ENCODE assay signal across 30 cellular contexts in the genomic region with DNA sequence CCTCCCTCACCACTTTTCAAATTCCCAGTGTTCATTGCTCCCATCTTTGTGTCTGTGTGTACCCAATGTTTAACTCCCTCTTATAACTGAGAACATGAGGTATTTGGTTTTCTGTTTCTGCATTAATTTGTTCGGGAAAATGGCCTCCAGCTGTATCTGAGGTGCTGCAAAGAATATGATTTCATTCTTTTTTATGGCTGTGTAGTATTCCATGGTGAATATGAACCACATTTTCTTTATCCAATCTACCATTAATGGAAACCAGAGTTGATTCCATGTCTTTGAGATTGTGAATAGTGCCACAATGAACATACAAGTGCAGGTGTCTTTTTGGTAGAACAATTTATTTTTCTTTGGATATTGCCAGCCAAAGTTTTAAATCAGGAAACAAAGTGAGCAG.
"Had no signal": no experiment of that assay in that cellular context is flagged by ENCODE, and none has a peak within 500 bp of the region (broad histone marks: within the 10 kb centered on the region; RNA-seq: fewer than 3 reads in every experiment).

No MANE protein-coding gene starts in this region.

- H2AFZ ChIP-seq: parathyroid adenoma had no signal

- H3K4me3 Mint-ChIP-seq: naive B cell; naive thymus-derived CD8-positive, alpha-beta T cell; natural killer cell treated with Interleukin-12 subunit alpha and Interleukin-12 subunit beta and Interleukin-15 and Interleukin-18, amount 100 ng/mL, for 72 hours; nephron progenitor cell; neural crest cell; stimulated activated effector memory CD8-positive, alpha-beta T cell treated with anti-CD3 and anti-CD28 coated beads, Interleukin-12 subunit alpha, Interleukin-12 subunit beta, amount 100 ng/mL, for 72 hours; stimulated activated naive B cell treated with anti-CD40 and anti-IgM and Interleukin-4, amounts not matched to agents 10 μg/mL and 1 μg/mL and 100 μg/mL, for 72 hours; stimulated activated naive CD8-positive, alpha-beta T cell treated with anti-CD3 and anti-CD28 coated beads, Interleukin-15, amount 100 ng/mL, for 72 hours had no signal

- H3K36me3 Mint-ChIP-seq: natural killer cell treated with Interleukin-12 subunit alpha and Interleukin-12 subunit beta and Interleukin-15 and Interleukin-18, amount 100 ng/mL, for 72 hours; stimulated activated effector memory CD8-positive, alpha-beta T cell treated with anti-CD3 and anti-CD28 coated beads, Interleukin-12 subunit alpha, Interleukin-12 subunit beta, amount 100 ng/mL, for 72 hours had no signal

- H3K79me2 ChIP-seq: parathyroid adenoma had no signal

- H3K27me3 Mint-ChIP-seq: naive B cell; progenitor cell of endocrine pancreas; stimulated activated naive B cell treated with anti-CD40 and anti-IgM and Interleukin-4, amounts not matched to agents 10 μg/mL and 1 μg/mL and 100 μg/mL, for 72 hours had no signal

- H3K36me3 ChIP-seq: ovary, right lobe of liver, sigmoid colon, suprapubic skin, tibial nerve, upper lobe of right lung, uterus had no signal

- H3K9ac ChIP-seq: parathyroid adenoma had no signal

- ATAC-seq: naive thymus-derived CD8-positive, alpha-beta T cell; natural killer cell treated with Interleukin-12 subunit alpha and Interleukin-12 subunit beta and Interleukin-15 and Interleukin-18, amount 100 ng/mL, for 72 hours; psoas muscle; right cardiac atrium; right lobe of liver; stimulated activated naive B cell treated with anti-CD40 and anti-IgM and Interleukin-4, amounts not matched to agents 10 μg/mL and 1 μg/mL and 100 μg/mL, for 72 hours; stimulated activated naive CD8-positive, alpha-beta T cell treated with anti-CD3 and anti-CD28 coated beads, Interleukin-15, amount 100 ng/mL, for 72 hours; upper lobe of right lung had no signal

- H3K4me1 ChIP-seq: parathyroid adenoma, psoas muscle, right lobe of liver, sigmoid colon, suprapubic skin, testis, tibial nerve, upper lobe of right lung, uterus had no signal

- H3K9me3 Mint-ChIP-seq: stimulated activated effector memory CD8-positive, alpha-beta T cell treated with anti-CD3 and anti-CD28 coated beads, Interleukin-12 subunit alpha, Interleukin-12 subunit beta, amount 100 ng/mL, for 72 hours; stimulated activated naive CD8-positive, alpha-beta T cell treated with anti-CD3 and anti-CD28 coated beads, Interleukin-15, amount 100 ng/mL, for 72 hours had no signal

- H3K4me1 Mint-ChIP-seq: naive thymus-derived CD8-positive, alpha-beta T cell; stimulated activated effector memory CD8-positive, alpha-beta T cell treated with anti-CD3 and anti-CD28 coated beads, Interleukin-12 subunit alpha, Interleukin-12 subunit beta, amount 100 ng/mL, for 72 hours; stimulated activated naive CD8-positive, alpha-beta T cell treated with anti-CD3 and anti-CD28 coated beads, Interleukin-15, amount 100 ng/mL, for 72 hours had no signal

- H3K4me3 ChIP-seq: ovary, psoas muscle, right lobe of liver, sigmoid colon, suprapubic skin, testis, tibial nerve, upper lobe of right lung, uterus had no signal

- H3K27me3 ChIP-seq: ovary, right lobe of liver, suprapubic skin, testis, upper lobe of right lung, uterus had no signal

- H3K27ac ChIP-seq: ovary, parathyroid adenoma, psoas muscle, right lobe of liver, sigmoid colon, suprapubic skin, testis, tibial nerve, upper lobe of right lung, uterus had no signal

- DNase-seq: naive B cell; naive thymus-derived CD8-positive, alpha-beta T cell; nephron progenitor cell; occipital lobe; ovary; posterior cingulate gyrus; psoas muscle; right cardiac atrium; right lobe of liver; sigmoid colon; small intestine; stimulated activated CD4-positive, alpha-beta T cell treated with anti-CD3 and anti-CD28 coated beads, Interleukin-15, amount 100 ng/mL, for 24 hours; stimulated activated CD4-positive, alpha-beta T cell treated with anti-CD3 and anti-CD28 coated beads, Interleukin-2, amount 100 ng/mL, for 24 hours; stimulated activated CD4-positive, alpha-beta T cell treated with anti-CD3 and anti-CD28 coated beads, Interleukin-2, amount 100 ng/mL, for 48 hours; stimulated activated CD4-positive, alpha-beta T cell treated with anti-CD3 and anti-CD28 coated beads, Interleukin-4, amount 100 ng/mL, for 24 hours; stimulated activated naive B cell treated with anti-CD40 and anti-IgM and Interleukin-4, amounts not matched to agents 10 μg/mL and 1 μg/mL and 100 μg/mL, for 72 hours; stimulated activated naive CD4-positive, alpha-beta T cell treated with Interleukin-2 at 50 U/mL for 16 hours; stimulated activated naive CD8-positive, alpha-beta T cell treated with anti-CD3 and anti-CD28 coated beads, Interleukin-15, amount 100 ng/mL, for 72 hours; substantia nigra; testis; trophoblast cell; upper lobe of right lung; uterus had no signal

- H3K9me3 ChIP-seq: ovary, psoas muscle, right lobe of liver, sigmoid colon, suprapubic skin, testis, tibial nerve, upper lobe of right lung, uterus had no signal

- H3K27ac Mint-ChIP-seq: naive thymus-derived CD8-positive, alpha-beta T cell; natural killer cell treated with Interleukin-12 subunit alpha and Interleukin-12 subunit beta and Interleukin-15 and Interleukin-18, amount 100 ng/mL, for 72 hours; nephron progenitor cell; progenitor cell of endocrine pancreas; stimulated activated effector memory CD8-positive, alpha-beta T cell treated with anti-CD3 and anti-CD28 coated beads, Interleukin-12 subunit alpha, Interleukin-12 subunit beta, amount 100 ng/mL, for 72 hours; stimulated activated naive B cell treated with anti-CD40 and anti-IgM and Interleukin-4, amounts not matched to agents 10 μg/mL and 1 μg/mL and 100 μg/mL, for 72 hours; stimulated activated naive CD8-positive, alpha-beta T cell treated with anti-CD3 and anti-CD28 coated beads, Interleukin-15, amount 100 ng/mL, for 72 hours had no signal

- FAIRE-seq: small intestine had no signal
